26 cellular contexts compared by ENCODE assay signal in the genomic region with DNA sequence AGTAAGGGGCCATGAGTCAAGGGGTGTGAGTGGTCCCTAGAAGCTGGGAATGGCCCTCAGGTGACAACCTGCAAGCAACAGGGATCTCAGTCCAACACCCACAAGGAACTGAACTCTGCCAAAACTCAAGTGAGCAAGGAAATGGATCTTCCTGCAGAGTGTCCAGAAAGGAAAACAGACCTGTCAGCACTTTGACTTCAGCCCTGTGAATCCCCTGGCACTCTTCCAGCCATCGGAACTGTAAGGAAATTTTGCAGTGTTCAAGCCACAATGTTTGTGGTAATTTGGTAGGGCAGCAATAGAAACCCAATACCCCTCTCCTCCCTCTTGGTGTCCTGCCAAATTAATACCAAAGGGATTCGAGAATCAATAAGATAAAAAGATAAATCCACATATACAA. TPM values are rescaled to one million over a fixed set of nuclear protein-coding genes. Genes with fewer than 3 reads are reported as not detected.
"Had no signal": no experiment of that assay in that cellular context is flagged by ENCODE, and none has a peak within 500 bp of the region (broad histone marks: within the 10 kb centered on the region; RNA-seq: fewer than 3 reads in every experiment).

No MANE protein-coding gene starts in this region.

- DNase-seq: activated B cell treated with CpG ODN at 0.5 μM for 24 hours; activated CD8-positive, alpha-beta memory T cell treated with anti-CD3 and anti-CD28 coated beads, Interleukin-2, amount 10 ng/mL, durations not matched to agents 7 days and 5 days; activated CD8-positive, alpha-beta T cell treated with anti-CD3 and anti-CD28 coated beads, Interleukin-2, amount 10 ng/mL, durations not matched to agents 7 days and 5 days; activated naive CD8-positive, alpha-beta T cell treated with anti-CD3 and anti-CD28 coated beads, Interleukin-2, amount 50 U/mL, for 24 hours; activated T-cell treated with anti-CD3 and anti-CD28 coated beads, Interleukin-2, amount 50 U/mL, for 48 hours; cortex of kidney; gastrocnemius medialis; glutamatergic neuron; left lung; lower lobe of right lung; mesendoderm; natural killer cell; occipital lobe; stimulated activated CD4-positive, alpha-beta T cell treated with anti-CD3 and anti-CD28 coated beads, Interleukin-15, amount 100 ng/mL, for 24 hours; stimulated activated CD4-positive, alpha-beta T cell treated with anti-CD3 and anti-CD28 coated beads, Interleukin-2, amount 100 ng/mL, for 24 hours; stimulated activated naive B cell treated with anti-CD40 and anti-IgM and Interleukin-4, amounts not matched to agents 10 μg/mL and 1 μg/mL and 100 μg/mL, for 72 hours; stomach; T-helper 17 cell; thyroid gland; upper lobe of left lung had no signal

- H3K4me1 ChIP-seq: gastrocnemius medialis, left lung, lower lobe of right lung, neural progenitor cell, right atrium auricular region, stomach, thyroid gland, upper lobe of left lung, vagina had no signal

- FAIRE-seq: bronchial epithelial cell, islet of Langerhans had no signal

- ATAC-seq: activated CD8-positive, alpha-beta memory T cell treated with anti-CD3 and anti-CD28 coated beads, Interleukin-2, amount 10 ng/mL, durations not matched to agents 7 days and 5 days; activated CD8-positive, alpha-beta T cell treated with anti-CD3 and anti-CD28 coated beads, Interleukin-2, amount 10 ng/mL, durations not matched to agents 7 days and 5 days; activated naive CD8-positive, alpha-beta T cell treated with anti-CD3 and anti-CD28 coated beads, Interleukin-2, amount 50 U/mL, for 24 hours; esophagus mucosa; gastrocnemius medialis; left lung; lower lobe of right lung; natural killer cell; stimulated activated naive B cell treated with anti-CD40 and anti-IgM and Interleukin-4, amounts not matched to agents 10 μg/mL and 1 μg/mL and 100 μg/mL, for 72 hours; T-helper 17 cell had no signal

- H3K4me3 ChIP-seq: gastrocnemius medialis, left lung, lower lobe of right lung, neural progenitor cell, right atrium auricular region, stomach, thyroid gland, upper lobe of left lung, vagina had no signal

- H3K4me2 ChIP-seq: neural progenitor cell had no signal

- H3K9me3 ChIP-seq: gastrocnemius medialis, thyroid gland, vagina had no signal

- H3K27ac ChIP-seq: gastrocnemius medialis, left lung, lower lobe of right lung, neural progenitor cell, right atrium auricular region, stomach, thyroid gland, upper lobe of left lung, vagina had no signal

RNA-seq across cellular contexts. Expression of gene LYZL1, which starts 6.9 kb away (rescaled TPM):
- polyA plus RNA-seq: stomach had no signal
